ENCODE assay signal across 13 cellular contexts in the genomic region with DNA sequence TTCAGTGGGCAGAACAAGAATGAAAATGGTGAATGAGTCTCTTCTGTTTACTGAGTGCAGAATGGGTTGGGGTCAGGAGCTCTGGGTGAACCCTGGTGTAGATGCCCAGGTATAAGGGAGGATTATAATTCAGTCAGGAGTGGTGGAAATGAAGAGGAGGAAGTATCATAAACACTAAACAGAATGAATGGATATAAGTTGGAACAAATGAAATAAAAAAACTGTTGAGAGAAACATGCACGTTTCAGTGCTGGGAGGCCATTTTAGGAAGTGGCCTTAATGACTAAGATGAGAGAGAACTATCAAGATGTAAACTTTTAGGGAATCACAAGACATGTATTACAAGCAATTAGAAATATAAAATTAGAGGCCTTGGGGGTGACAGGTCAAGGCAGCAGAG. TPM values are rescaled to one million over a fixed set of nuclear protein-coding genes. Genes with fewer than 3 reads are reported as not detected.
A peak's percentile ranks its signal among the peaks of the same experiment; 100 is the strongest.
DNase-seq lines count a peak whose midpoint lies in the region; ATAC-seq and TF ChIP-seq lines count a peak whose summit lies in the region.
"Had no signal": no experiment of that assay in that cellular context is flagged by ENCODE, and none has a peak within 500 bp of the region (broad histone marks: within the 10 kb centered on the region; RNA-seq: fewer than 3 reads in every experiment).

No MANE protein-coding gene starts in this region.

- H3K27me3 Mint-ChIP-seq in activated CD4-positive, alpha-beta T cell treated with anti-CD3 and anti-CD28 coated beads, Interleukin-2, amount 10 ng/mL, durations not matched to agents 7 days and 5 days: no peaks in the 10 kb centered on the region
- H3K27me3 Mint-ChIP-seq in T-cell: no peaks in the 10 kb centered on the region
- no peaks in the 10 kb centered on the region for H3K27me3 Mint-ChIP-seq in stimulated activated naive B cell treated with anti-CD40 and anti-IgM and Interleukin-4, amounts not matched to agents 10 μg/mL and 1 μg/mL and 100 μg/mL, for 72 hours
- H3K27me3 Mint-ChIP-seq: IgD-negative memory B cell had no signal

- no peaks in the 10 kb centered on the region for H3K27me3 ChIP-seq in lower lobe of right lung (ENCODE audit: low read depth)

- H3K4me3 Mint-ChIP-seq in activated CD4-positive, alpha-beta T cell treated with anti-CD3 and anti-CD28 coated beads, Interleukin-2, amount 10 ng/mL, durations not matched to agents 7 days and 5 days: no peak overlapping the region
- no peak overlapping the region for H3K4me3 Mint-ChIP-seq in T-cell
- H3K4me3 Mint-ChIP-seq in stimulated activated naive B cell treated with anti-CD40 and anti-IgM and Interleukin-4, amounts not matched to agents 10 μg/mL and 1 μg/mL and 100 μg/mL, for 72 hours: no peak overlapping the region
- H3K4me3 Mint-ChIP-seq: IgD-negative memory B cell had no signal

- POLR2A ChIA-PET in activated CD4-positive, alpha-beta T cell treated with anti-CD3 and anti-CD28 coated beads, Interleukin-2, amount 10 ng/mL, durations not matched to agents 7 days and 5 days (lab: Charles Lee): no interaction called here
- POLR2A ChIA-PET in T-cell (lab: Charles Lee): interaction anchor here in 1 of 2 donors (0.5 to 0.8 kb wide), 3 partner anchors 15 to 214 kb away, joined by 3 to 4 read pairs (median 4); no protein-coding TSS in a partner anchor

- intact Hi-C loops in lower lobe of right lung (cut with DNase I): no loop called here

- H3K36me3 ChIP-seq in lower lobe of right lung: no peaks in the 10 kb centered on the region

- H3K27ac ChIP-seq in epithelial cell of prostate (peak overlapping the region; percentile 99), lower lobe of right lung (no peak overlapping the region)

- CTCF ChIA-PET in activated CD4-positive, alpha-beta T cell treated with anti-CD3 and anti-CD28 coated beads, Interleukin-2, amount 10 ng/mL, durations not matched to agents 7 days and 5 days (lab: Charles Lee): interaction anchor here (0.7 to 1.3 kb wide), 4 partner anchors 10 to 1019 kb away, joined by 3 to 4 read pairs (median 3); no protein-coding TSS in a partner anchor
- CTCF ChIA-PET in T-cell (lab: Charles Lee): no interaction called here

- H3K27ac Mint-ChIP-seq in activated CD4-positive, alpha-beta T cell treated with anti-CD3 and anti-CD28 coated beads, Interleukin-2, amount 10 ng/mL, durations not matched to agents 7 days and 5 days: peak overlapping the region; percentile 66
- H3K27ac Mint-ChIP-seq in T-cell: peak overlapping the region; percentile 50 to 77
- H3K27ac Mint-ChIP-seq in stimulated activated naive B cell treated with anti-CD40 and anti-IgM and Interleukin-4, amounts not matched to agents 10 μg/mL and 1 μg/mL and 100 μg/mL, for 72 hours: peak overlapping the region; percentile 22

- DNase-seq in activated CD4-positive, alpha-beta T cell treated with anti-CD3 and anti-CD28 coated beads, Interleukin-2, amount 10 ng/mL, durations not matched to agents 7 days and 5 days: no peak
- no peak for DNase-seq in activated CD4-positive, alpha-beta T cell treated with anti-CD3 and anti-CD28 coated beads, Interleukin-2, amount 50 U/mL, for 4 hours
- DNase-seq in T-cell (no peak), epithelial cell of prostate (ENCODE audit: low read depth, low spot score) (no peak), DMS53 (lab: John Stamatoyannopoulos, UW) (no peak), SW480 (ENCODE audit: low spot score) (no peak), lower lobe of right lung (no peak)
- DNase-seq in stimulated activated naive B cell treated with anti-CD40 and anti-IgM and Interleukin-4, amounts not matched to agents 10 μg/mL and 1 μg/mL and 100 μg/mL, for 72 hours: no peak
- DNase-seq: activated CD4-positive, alpha-beta T cell treated with anti-CD3 and anti-CD28 coated beads for 4 hours; activated naive CD4-positive, alpha-beta T cell; cerebellar nuclear complex; NCI-H1694 treated with DMSO at 0.1 percent for 48 hours had no signal

- peaks cover 5% of the 10 kb centered on the region for H3K9me3 Mint-ChIP-seq in activated CD4-positive, alpha-beta T cell treated with anti-CD3 and anti-CD28 coated beads, Interleukin-2, amount 10 ng/mL, durations not matched to agents 7 days and 5 days
- no peaks in the 10 kb centered on the region for H3K9me3 Mint-ChIP-seq in T-cell
- H3K9me3 Mint-ChIP-seq in stimulated activated naive B cell treated with anti-CD40 and anti-IgM and Interleukin-4, amounts not matched to agents 10 μg/mL and 1 μg/mL and 100 μg/mL, for 72 hours: no peaks in the 10 kb centered on the region
- H3K9me3 Mint-ChIP-seq: IgD-negative memory B cell had no signal

- no peak overlapping the region for H3K4me3 ChIP-seq in lower lobe of right lung

- no peaks in the 10 kb centered on the region for H3K9me3 ChIP-seq in lower lobe of right lung

- no peak for TF ChIP-seq CTCF in lower lobe of right lung (IDR thresholded peaks at IDR 0.05)

- H3K4me1 Mint-ChIP-seq in activated CD4-positive, alpha-beta T cell treated with anti-CD3 and anti-CD28 coated beads, Interleukin-2, amount 10 ng/mL, durations not matched to agents 7 days and 5 days: peaks cover 38% of the 10 kb centered on the region
- peaks cover 17 to 22% (median 21%) of the 10 kb centered on the region in 3 donors for H3K4me1 Mint-ChIP-seq in T-cell
- H3K4me1 Mint-ChIP-seq in stimulated activated naive B cell treated with anti-CD40 and anti-IgM and Interleukin-4, amounts not matched to agents 10 μg/mL and 1 μg/mL and 100 μg/mL, for 72 hours: peaks cover 15 to 24% of the 10 kb centered on the region in 2 donors

- H3K36me3 Mint-ChIP-seq in activated CD4-positive, alpha-beta T cell treated with anti-CD3 and anti-CD28 coated beads, Interleukin-2, amount 10 ng/mL, durations not matched to agents 7 days and 5 days (ENCODE audit: low read depth): peaks cover 17% of the 10 kb centered on the region
- no peaks in the 10 kb centered on the region for H3K36me3 Mint-ChIP-seq in T-cell
- peaks cover 5 to 19% of the 10 kb centered on the region in 2 donors for H3K36me3 Mint-ChIP-seq in stimulated activated naive B cell treated with anti-CD40 and anti-IgM and Interleukin-4, amounts not matched to agents 10 μg/mL and 1 μg/mL and 100 μg/mL, for 72 hours

- no peak for ATAC-seq in T-cell (replicated peaks in 1 of 4)
- ATAC-seq in stimulated activated naive B cell treated with anti-CD40 and anti-IgM and Interleukin-4, amounts not matched to agents 10 μg/mL and 1 μg/mL and 100 μg/mL, for 72 hours (replicated peaks): no peak
- ATAC-seq in lower lobe of right lung: no peak

- peaks cover 7% of the 10 kb centered on the region for H3K4me1 ChIP-seq in lower lobe of right lung

RNA-seq across cellular contexts. Expression of a gene that starts 32.8 kb away (rescaled TPM):
- total RNA-seq in activated CD4-positive, alpha-beta T cell treated with anti-CD3 and anti-CD28 coated beads, Interleukin-2, amount 10 ng/mL, durations not matched to agents 7 days and 5 days: under 1 TPM; 0.47 to 0.54 TPM
- total RNA-seq in T-cell (1 to 10 TPM; 1.2 to 3.6 (median 2.8) TPM), lower lobe of right lung (5.8 TPM)
